23 cellular contexts compared by ENCODE assay signal in the genomic region with DNA sequence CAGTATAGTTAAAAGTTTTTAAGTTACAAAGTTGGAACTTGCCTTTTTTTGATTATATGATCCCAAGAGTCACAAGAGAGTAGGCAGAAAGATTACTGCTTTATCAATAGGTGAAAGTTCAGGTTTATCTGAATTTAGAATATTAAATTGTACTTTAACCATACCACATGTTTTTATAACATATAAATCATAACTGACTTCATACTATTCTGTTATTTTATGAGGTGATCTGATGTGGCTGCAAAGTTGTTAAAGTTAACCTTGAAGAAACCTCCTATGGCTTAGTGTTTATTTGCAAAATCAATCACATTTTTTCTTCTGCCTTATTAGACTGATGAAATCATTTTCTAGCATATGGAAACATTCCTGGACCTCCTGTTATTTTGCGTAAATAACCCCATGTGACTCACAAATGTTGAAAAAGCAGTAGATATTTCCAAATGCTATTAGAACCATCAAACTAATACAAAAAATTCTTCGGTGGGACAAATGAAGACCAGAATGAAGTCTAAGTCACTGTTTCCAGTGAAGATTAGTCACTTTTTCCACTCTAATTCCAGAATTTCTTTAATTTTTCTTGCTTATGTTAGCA.
"Had no signal": no experiment of that assay in that cellular context is flagged by ENCODE, and none has a peak within 500 bp of the region (broad histone marks: within the 10 kb centered on the region; RNA-seq: fewer than 3 reads in every experiment).

No MANE protein-coding gene starts in this region.

- H3K4me1 ChIP-seq: ascending aorta, colonic mucosa, gastroesophageal sphincter, heart right ventricle, tibial nerve had no signal

- H3K27ac ChIP-seq: ascending aorta, colonic mucosa, gastroesophageal sphincter, heart right ventricle, neutrophil, tibial nerve had no signal

- H3K9me3 Mint-ChIP-seq: activated naive CD4-positive, alpha-beta T cell treated with anti-CD3 and anti-CD28 coated beads for 36 hours; activated naive CD8-positive, alpha-beta T cell treated with anti-CD3 and anti-CD28 coated beads, Interleukin-2, amount 50 U/mL, for 24 hours; activated T-helper 2 cell treated with anti-CD3 and anti-CD28 coated beads, Interferon-gamma antibody, Interleukin-2, Interleukin-4, amounts not matched to agents 10 μg/mL and 5 μg/mL and 100 μg/mL, durations not matched to agents 14 hours and 24 hours and 36 hours; natural killer cell had no signal

- H3K36me3 Mint-ChIP-seq: natural killer cell had no signal

- FAIRE-seq: bronchial epithelial cell had no signal

- H3K27me3 Mint-ChIP-seq: activated naive CD8-positive, alpha-beta T cell treated with anti-CD3 and anti-CD28 coated beads, Interleukin-2, amount 50 U/mL, for 24 hours; stimulated activated naive B cell treated with anti-CD40 and anti-IgM and Interleukin-4, amounts not matched to agents 10 μg/mL and 1 μg/mL and 100 μg/mL, for 72 hours had no signal

- H3K27me3 ChIP-seq: ascending aorta, colonic mucosa, gastroesophageal sphincter, heart right ventricle, neutrophil, tibial nerve had no signal

- ATAC-seq: activated CD4-positive, CD25-positive, alpha-beta regulatory T cell treated with anti-CD3 and anti-CD28 coated beads, Interleukin-2, amount 50 U/mL, for 24 hours; activated naive CD8-positive, alpha-beta T cell treated with anti-CD3 and anti-CD28 coated beads, Interleukin-2, amount 50 U/mL, for 24 hours; esophagus mucosa; gastroesophageal sphincter; heart right ventricle; left lobe of liver; natural killer cell; stimulated activated naive B cell treated with anti-CD40 and anti-IgM and Interleukin-4, amounts not matched to agents 10 μg/mL and 1 μg/mL and 100 μg/mL, for 72 hours had no signal

- DNase-seq: activated CD4-positive, alpha-beta T cell treated with anti-CD3 and anti-CD28 coated beads, Interleukin-2, amount 50 U/mL, for 1 hour; activated naive CD4-positive, alpha-beta T cell treated with anti-CD3 and anti-CD28 coated beads for 36 hours; activated naive CD8-positive, alpha-beta T cell treated with anti-CD3 and anti-CD28 coated beads, Interleukin-2, amount 50 U/mL, for 24 hours; activated T-cell treated with anti-CD3 and anti-CD28 coated beads for 4 hours; colonic mucosa; heart right ventricle; islet precursor cell; natural killer cell; posterior cingulate gyrus; retina; stimulated activated CD4-positive, alpha-beta T cell treated with anti-CD3 and anti-CD28 coated beads, Interleukin-15, amount 100 ng/mL, for 24 hours; stimulated activated CD4-positive, alpha-beta T cell treated with anti-CD3 and anti-CD28 coated beads, Interleukin-4, amount 100 ng/mL, for 1 hour; stimulated activated naive B cell treated with anti-CD40 and anti-IgM and Interleukin-4, amounts not matched to agents 10 μg/mL and 1 μg/mL and 100 μg/mL, for 72 hours; substantia nigra had no signal

- H3K4me1 Mint-ChIP-seq: activated naive CD8-positive, alpha-beta T cell treated with anti-CD3 and anti-CD28 coated beads, Interleukin-2, amount 50 U/mL, for 24 hours; natural killer cell; stimulated activated naive B cell treated with anti-CD40 and anti-IgM and Interleukin-4, amounts not matched to agents 10 μg/mL and 1 μg/mL and 100 μg/mL, for 72 hours had no signal

- H3K4me3 Mint-ChIP-seq: activated naive CD4-positive, alpha-beta T cell treated with anti-CD3 and anti-CD28 coated beads for 36 hours; activated naive CD8-positive, alpha-beta T cell treated with anti-CD3 and anti-CD28 coated beads, Interleukin-2, amount 50 U/mL, for 24 hours; natural killer cell; stimulated activated naive B cell treated with anti-CD40 and anti-IgM and Interleukin-4, amounts not matched to agents 10 μg/mL and 1 μg/mL and 100 μg/mL, for 72 hours had no signal

- H3K4me3 ChIP-seq: ascending aorta, colonic mucosa, gastroesophageal sphincter, heart right ventricle, tibial nerve had no signal

- H3K27ac Mint-ChIP-seq: activated naive CD4-positive, alpha-beta T cell treated with anti-CD3 and anti-CD28 coated beads for 36 hours; activated naive CD8-positive, alpha-beta T cell treated with anti-CD3 and anti-CD28 coated beads, Interleukin-2, amount 50 U/mL, for 24 hours; activated T-helper 2 cell treated with anti-CD3 and anti-CD28 coated beads, Interferon-gamma antibody, Interleukin-2, Interleukin-4, amounts not matched to agents 10 μg/mL and 5 μg/mL and 100 μg/mL, durations not matched to agents 14 hours and 24 hours and 36 hours; natural killer cell; stimulated activated naive B cell treated with anti-CD40 and anti-IgM and Interleukin-4, amounts not matched to agents 10 μg/mL and 1 μg/mL and 100 μg/mL, for 72 hours had no signal

- H3K9me3 ChIP-seq: colonic mucosa, neutrophil, tibial nerve had no signal

- H3K36me3 ChIP-seq: ascending aorta, colonic mucosa, gastroesophageal sphincter, heart right ventricle, neutrophil, tibial nerve had no signal
